35 cellular contexts compared by ENCODE assay signal in genomic region chr20:33010674-33011449, GRCh38. TPM values are rescaled to one million over a fixed set of nuclear protein-coding genes. Genes with fewer than 3 reads are reported as not detected.
"Had no signal": no experiment of that assay in that cellular context is flagged by ENCODE, and none has a peak within 500 bp of the region (broad histone marks: within the 10 kb centered on the region; RNA-seq: fewer than 3 reads in every experiment).

No MANE protein-coding gene starts in this region.

- H3K27me3 ChIP-seq: SJCRH30 had no signal

- H3K4me3 ChIP-seq: adrenal gland, SJCRH30, SK-N-MC had no signal

- ATAC-seq: activated CD4-positive, CD25-positive, alpha-beta regulatory T cell treated with anti-CD3 and anti-CD28 coated beads, Interleukin-2, amount 50 U/mL, for 24 hours; activated naive CD4-positive, alpha-beta T cell treated with anti-CD3 and anti-CD28 coated beads, Interleukin-2, amount 50 U/mL, for 72 hours; activated T-cell treated with anti-CD3 and anti-CD28 coated beads, Interleukin-2, amount 50 U/mL, for 4 hours; Panc1 had no signal

- H3K27ac ChIP-seq: adrenal gland, SJCRH30, SK-N-MC had no signal

- H3K4me1 ChIP-seq: adrenal gland had no signal

- DNase-seq: activated CD4-positive, alpha-beta memory T cell treated with anti-CD3 and anti-CD28 coated beads for 36 hours; activated CD4-positive, alpha-beta T cell treated with anti-CD3 and anti-CD28 coated beads for 4 hours; activated CD4-positive, alpha-beta T cell treated with anti-CD3 and anti-CD28 coated beads, Interleukin-2, amount 50 U/mL, for 1 hour; activated CD8-positive, alpha-beta memory T cell treated with anti-CD3 and anti-CD28 coated beads, Interleukin-2, amount 50 U/mL, for 4 hours; activated gamma-delta T cell treated with Interleukin-2 at 50 U/mL for 16 hours; activated naive CD4-positive, alpha-beta T cell treated with anti-CD3 and anti-CD28 coated beads for 36 hours; activated T-cell treated with anti-CD3 and anti-CD28 coated beads for 4 hours; activated T-cell treated with anti-CD3 and anti-CD28 coated beads, Interleukin-2, amount 50 U/mL, for 4 hours; adrenal gland; anterior cingulate cortex; caudate nucleus; cerebellar nuclear complex; Karpas-422; NCI-H1105; NCI-H1417 treated with DMSO at 0.1 percent for 48 hours; NCI-H1694; NCI-H1930; NCI-H2081 treated with DMSO at 0.1 percent for 48 hours; NCI-H226; NCI-H446 treated with DMSO at 0.1 percent for 48 hours; NCI-H524; NCI-H69; SHP77; SJCRH30; T1000 had no signal

- H3K36me3 ChIP-seq: adrenal gland, SJCRH30 had no signal

- H3K9me3 ChIP-seq: adrenal gland, SJCRH30 had no signal

- FAIRE-seq: bronchial epithelial cell had no signal

RNA-seq across cellular contexts. Expression of gene BPIFB2, which starts 3.4 kb away (rescaled TPM):
- total RNA-seq: activated CD4-positive, alpha-beta memory T cell treated with anti-CD3 and anti-CD28 coated beads for 36 hours; activated naive CD4-positive, alpha-beta T cell treated with anti-CD3 and anti-CD28 coated beads for 36 hours; activated naive CD4-positive, alpha-beta T cell treated with anti-CD3 and anti-CD28 coated beads, Interleukin-2, amount 50 U/mL, for 72 hours; activated T-helper 1 cell treated with anti-CD3 and anti-CD28 coated beads, Interleukin-12 subunit alpha, Interleukin-12 subunit beta, Interleukin-2, Interleukin-4 antibody, amounts not matched to agents 30 ng/mL and 10 ng/mL and 1 ng/mL, durations not matched to agents 14 hours and 24 hours and 36 hours; bronchial epithelial cell; MCF 10A; RPMI7951; SJCRH30; T-helper 1 cell treated with Interleukin-12 subunit alpha and Interleukin-12 subunit beta and Interleukin-4 antibody, amounts not matched to agents 30 ng/mL and 1 ng/mL, for 36 hours; T-helper 2 cell treated with Interferon-gamma antibody and Interleukin-4, amounts not matched to agents 100 ng/mL and 5 ng/mL, for 36 hours had no signal
- polyA plus RNA-seq: adrenal gland had no signal

RNA-seq across cellular contexts. Expression of gene SUN5, which starts 6.6 kb away (rescaled TPM):
- total RNA-seq: activated CD4-positive, alpha-beta memory T cell treated with anti-CD3 and anti-CD28 coated beads for 36 hours; activated naive CD4-positive, alpha-beta T cell treated with anti-CD3 and anti-CD28 coated beads for 36 hours; activated naive CD4-positive, alpha-beta T cell treated with anti-CD3 and anti-CD28 coated beads, Interleukin-2, amount 50 U/mL, for 72 hours; activated T-cell treated with anti-CD3 and anti-CD28 coated beads, Interleukin-2, amount 50 U/mL, for 4 hours; activated T-helper 1 cell treated with anti-CD3 and anti-CD28 coated beads, Interleukin-12 subunit alpha, Interleukin-12 subunit beta, Interleukin-2, Interleukin-4 antibody, amounts not matched to agents 30 ng/mL and 10 ng/mL and 1 ng/mL, durations not matched to agents 14 hours and 24 hours and 36 hours; adrenal gland; bronchial epithelial cell; MCF 10A; RPMI7951; SJCRH30; T-helper 1 cell treated with Interleukin-12 subunit alpha and Interleukin-12 subunit beta and Interleukin-4 antibody, amounts not matched to agents 30 ng/mL and 1 ng/mL, for 36 hours; T-helper 2 cell treated with Interferon-gamma antibody and Interleukin-4, amounts not matched to agents 100 ng/mL and 5 ng/mL, for 36 hours had no signal
- polyA plus RNA-seq: adrenal gland had no signal

RNA-seq across cellular contexts. Expression of gene BPIFB6, which starts 20.6 kb away (rescaled TPM):
- total RNA-seq: activated CD4-positive, alpha-beta memory T cell treated with anti-CD3 and anti-CD28 coated beads for 36 hours; activated naive CD4-positive, alpha-beta T cell treated with anti-CD3 and anti-CD28 coated beads for 36 hours; activated naive CD4-positive, alpha-beta T cell treated with anti-CD3 and anti-CD28 coated beads, Interleukin-2, amount 50 U/mL, for 72 hours; activated T-cell treated with anti-CD3 and anti-CD28 coated beads, Interleukin-2, amount 50 U/mL, for 4 hours; activated T-helper 1 cell treated with anti-CD3 and anti-CD28 coated beads, Interleukin-12 subunit alpha, Interleukin-12 subunit beta, Interleukin-2, Interleukin-4 antibody, amounts not matched to agents 30 ng/mL and 10 ng/mL and 1 ng/mL, durations not matched to agents 14 hours and 24 hours and 36 hours; adrenal gland; bronchial epithelial cell; MCF 10A; RPMI7951; SJCRH30; T-helper 1 cell treated with Interleukin-12 subunit alpha and Interleukin-12 subunit beta and Interleukin-4 antibody, amounts not matched to agents 30 ng/mL and 1 ng/mL, for 36 hours; T-helper 2 cell treated with Interferon-gamma antibody and Interleukin-4, amounts not matched to agents 100 ng/mL and 5 ng/mL, for 36 hours had no signal
- polyA plus RNA-seq: adrenal gland had no signal

RNA-seq across cellular contexts. Expression of gene BPIFB3, which starts 42.8 kb away (rescaled TPM):
- total RNA-seq: activated CD4-positive, alpha-beta memory T cell treated with anti-CD3 and anti-CD28 coated beads for 36 hours; activated naive CD4-positive, alpha-beta T cell treated with anti-CD3 and anti-CD28 coated beads for 36 hours; activated naive CD4-positive, alpha-beta T cell treated with anti-CD3 and anti-CD28 coated beads, Interleukin-2, amount 50 U/mL, for 72 hours; activated T-cell treated with anti-CD3 and anti-CD28 coated beads, Interleukin-2, amount 50 U/mL, for 4 hours; activated T-helper 1 cell treated with anti-CD3 and anti-CD28 coated beads, Interleukin-12 subunit alpha, Interleukin-12 subunit beta, Interleukin-2, Interleukin-4 antibody, amounts not matched to agents 30 ng/mL and 10 ng/mL and 1 ng/mL, durations not matched to agents 14 hours and 24 hours and 36 hours; adrenal gland; bronchial epithelial cell; MCF 10A; RPMI7951; T-helper 1 cell treated with Interleukin-12 subunit alpha and Interleukin-12 subunit beta and Interleukin-4 antibody, amounts not matched to agents 30 ng/mL and 1 ng/mL, for 36 hours; T-helper 2 cell treated with Interferon-gamma antibody and Interleukin-4, amounts not matched to agents 100 ng/mL and 5 ng/mL, for 36 hours had no signal
- polyA plus RNA-seq: adrenal gland had no signal
